14 cellular contexts compared by ENCODE assay signal in genomic region chr22:42533638-42533977, GRCh38. TPM values are rescaled to one million over a fixed set of nuclear protein-coding genes. Genes with fewer than 3 reads are reported as not detected.
DNase-seq lines count a peak whose midpoint lies in the region; ATAC-seq, FAIRE-seq and TF ChIP-seq lines count a peak whose summit lies in the region.
"Had no signal": no experiment of that assay in that cellular context is flagged by ENCODE, and none has a peak within 500 bp of the region (broad histone marks: within the 10 kb centered on the region; RNA-seq: fewer than 3 reads in every experiment).

No MANE protein-coding gene starts in this region.

- no peaks in the 10 kb centered on the region for H3K27me3 ChIP-seq in Caco-2 (replicated peaks; ENCODE audit: control insufficient read depth, insufficient read depth, low read length)
- H3K27me3 ChIP-seq: sigmoid colon, SJCRH30 had no signal

- ATAC-seq in activated CD8-positive, alpha-beta T cell treated with anti-CD3 and anti-CD28 coated beads for 36 hours: peak; percentile 11
- ATAC-seq in natural killer cell treated with Interleukin-12 subunit alpha and Interleukin-12 subunit beta and Interleukin-15 and Interleukin-18, amount 100 ng/mL, for 72 hours: no peak
- ATAC-seq in sciatic nerve: no peak
- ATAC-seq: WTC11 had no signal

- no peaks in the 10 kb centered on the region for H3K36me3 ChIP-seq in Caco-2 (ENCODE audit: control insufficient read depth, insufficient read depth, low read length)
- H3K36me3 ChIP-seq: sigmoid colon, SJCRH30, thoracic aorta had no signal

- H3K27me3 Mint-ChIP-seq in Caco-2 (ENCODE audit: insufficient read depth, unreplicated experiment) (no peaks in the 10 kb centered on the region), chondrocyte (ENCODE audit: low read depth) (peaks cover 3% of the 10 kb centered on the region)
- peaks cover 2% of the 10 kb centered on the region for H3K27me3 Mint-ChIP-seq in activated CD8-positive, alpha-beta T cell treated with anti-CD3 and anti-CD28 coated beads for 36 hours
- H3K27me3 Mint-ChIP-seq in natural killer cell treated with Interleukin-12 subunit alpha and Interleukin-12 subunit beta and Interleukin-15 and Interleukin-18, amount 100 ng/mL, for 72 hours: peaks cover 0 to 3% of the 10 kb centered on the region in 2 donors

- POLR2A ChIA-PET in Caco-2 (lab: Charles Lee): no interaction called here
- POLR2A ChIA-PET in activated CD8-positive, alpha-beta T cell treated with anti-CD3 and anti-CD28 coated beads for 36 hours (lab: Charles Lee): interaction anchor here (1.0 to 1.3 kb wide), 3 partner anchors 17 to 81 kb away, joined by 3 to 4 read pairs (median 3); partner anchors contain the start of gene POLDIP3

- TF ChIP-seq CTCF in Caco-2 (IDR thresholded peaks at IDR 0.05; ENCODE audit: insufficient read depth in 1 of 2, low read depth in 1 of 2, low read length in 1 of 2, severe bottlenecking in 1 of 2, unreplicated experiment in 1 of 2) (no peak), chondrocyte (IDR thresholded peaks at IDR 0.05) (no peak)
- TF ChIP-seq CTCF in activated CD8-positive, alpha-beta T cell treated with anti-CD3 and anti-CD28 coated beads for 36 hours (IDR thresholded peaks at IDR 0.05): no peak

- BruUV-seq in Caco-2 (replicated peaks; lab: Mats Ljungman, UMichigan): TSS peak; percentile 61

- intact Hi-C loops in Caco-2 (cut with micrococcal nuclease; ENCODE audit: unreplicated experiment) (loop anchor here (1.0 kb wide), 1 partner anchor 81 kb away; the partner anchor contains the start of gene POLDIP3), sciatic nerve (cut with DNase I) (no loop called here)
- intact Hi-C loops in activated CD8-positive, alpha-beta T cell treated with anti-CD3 and anti-CD28 coated beads for 36 hours (cut with micrococcal nuclease): no loop called here

- no peak overlapping the region for H3K27ac Mint-ChIP-seq in Caco-2 (ENCODE audit: unreplicated experiment)
- H3K27ac Mint-ChIP-seq in activated CD8-positive, alpha-beta T cell treated with anti-CD3 and anti-CD28 coated beads for 36 hours: peak overlapping the region; percentile 91
- H3K27ac Mint-ChIP-seq in natural killer cell treated with Interleukin-12 subunit alpha and Interleukin-12 subunit beta and Interleukin-15 and Interleukin-18, amount 100 ng/mL, for 72 hours: peak overlapping the region; percentile 58 to 76
- H3K27ac Mint-ChIP-seq in chondrocyte (ENCODE audit: unreplicated experiment): no peak overlapping the region
- H3K27ac Mint-ChIP-seq: WTC11 had no signal

- FAIRE-seq in H54 (lab: Jason Lieb, UNC): no peak
- FAIRE-seq: D721Med had no signal

- peak overlapping the region; percentile 72 for H3K4me3 Mint-ChIP-seq in Caco-2 (ENCODE audit: unreplicated experiment)
- peak overlapping the region; percentile 73 for H3K4me3 Mint-ChIP-seq in activated CD8-positive, alpha-beta T cell treated with anti-CD3 and anti-CD28 coated beads for 36 hours
- H3K4me3 Mint-ChIP-seq in natural killer cell treated with Interleukin-12 subunit alpha and Interleukin-12 subunit beta and Interleukin-15 and Interleukin-18, amount 100 ng/mL, for 72 hours: peak overlapping the region; percentile 82
- H3K4me3 Mint-ChIP-seq in chondrocyte (ENCODE audit: unreplicated experiment): no peak overlapping the region
- H3K4me3 Mint-ChIP-seq: nephron progenitor cell, WTC11 had no signal

- DNase-seq in Caco-2 (no peak), chondrocyte (ENCODE audit: low spot score) (no peak), H54 (ENCODE audit: insufficient read length, low spot score) (no peak), sciatic nerve (ENCODE audit: low spot score) (no peak)
- no peak for DNase-seq in activated CD8-positive, alpha-beta T cell treated with anti-CD3 and anti-CD28 coated beads for 36 hours
- DNase-seq in natural killer cell treated with Interleukin-12 subunit alpha and Interleukin-12 subunit beta and Interleukin-15 and Interleukin-18, amount 100 ng/mL, for 72 hours (ENCODE audit: low spot score): no peak
- DNase-seq: KG1, sigmoid colon had no signal

- TF ChIP-seq POLR2A in GM18951 (IDR thresholded peaks at IDR 0.05; ENCODE audit: extremely low read depth, insufficient read depth, insufficient read length) (peak; percentile 23), H54 (IDR thresholded peaks at IDR 0.05; ENCODE audit: low read depth, low read length) (no peak)

- no peaks in the 10 kb centered on the region for H3K9me3 ChIP-seq in Caco-2
- H3K9me3 ChIP-seq: sigmoid colon, SJCRH30, thoracic aorta had no signal

- peaks cover 23% of the 10 kb centered on the region for H3K4me1 Mint-ChIP-seq in Caco-2 (ENCODE audit: low read depth, unreplicated experiment)
- H3K4me1 Mint-ChIP-seq in activated CD8-positive, alpha-beta T cell treated with anti-CD3 and anti-CD28 coated beads for 36 hours (ENCODE audit: low read depth): peaks cover 34% of the 10 kb centered on the region
- peaks cover 6 to 17% of the 10 kb centered on the region in 2 donors for H3K4me1 Mint-ChIP-seq in natural killer cell treated with Interleukin-12 subunit alpha and Interleukin-12 subunit beta and Interleukin-15 and Interleukin-18, amount 100 ng/mL, for 72 hours (ENCODE audit: low read depth in 2 of 2)
- peaks cover 4% of the 10 kb centered on the region for H3K4me1 Mint-ChIP-seq in chondrocyte (ENCODE audit: low read depth)

- CTCF ChIA-PET in Caco-2 (lab: Charles Lee): no interaction called here
- CTCF ChIA-PET in activated CD8-positive, alpha-beta T cell treated with anti-CD3 and anti-CD28 coated beads for 36 hours (lab: Charles Lee): interaction anchor here (1.1 to 2.0 kb wide), 2 partner anchors 28 to 35 kb away, joined by 3 to 4 read pairs; no protein-coding TSS in a partner anchor

- H3K36me3 Mint-ChIP-seq in Caco-2 (ENCODE audit: insufficient read depth, unreplicated experiment) (no peaks in the 10 kb centered on the region), chondrocyte (ENCODE audit: low read depth) (no peaks in the 10 kb centered on the region)
- no peaks in the 10 kb centered on the region for H3K36me3 Mint-ChIP-seq in activated CD8-positive, alpha-beta T cell treated with anti-CD3 and anti-CD28 coated beads for 36 hours (ENCODE audit: low read depth)
- H3K36me3 Mint-ChIP-seq in natural killer cell treated with Interleukin-12 subunit alpha and Interleukin-12 subunit beta and Interleukin-15 and Interleukin-18, amount 100 ng/mL, for 72 hours: no peaks in the 10 kb centered on the region
- H3K36me3 Mint-ChIP-seq: WTC11 had no signal

- in situ Hi-C loops in GM18951 (cut with MboI; ENCODE audit: low sequenced_read_pairs, unreplicated experiment): no loop called here

- H3K9me3 Mint-ChIP-seq in Caco-2 (ENCODE audit: unreplicated experiment) (no peaks in the 10 kb centered on the region), chondrocyte (ENCODE audit: low read depth) (no peaks in the 10 kb centered on the region)
- no peaks in the 10 kb centered on the region for H3K9me3 Mint-ChIP-seq in activated CD8-positive, alpha-beta T cell treated with anti-CD3 and anti-CD28 coated beads for 36 hours
- H3K9me3 Mint-ChIP-seq in natural killer cell treated with Interleukin-12 subunit alpha and Interleukin-12 subunit beta and Interleukin-15 and Interleukin-18, amount 100 ng/mL, for 72 hours: no peaks in the 10 kb centered on the region
- H3K9me3 Mint-ChIP-seq: nephron progenitor cell, WTC11 had no signal

- no peak overlapping the region for H3K4me3 ChIP-seq in Caco-2 (ENCODE audit: low read depth, low read length)
- H3K4me3 ChIP-seq: sigmoid colon, SJCRH30 had no signal

- peaks cover 19% of the 10 kb centered on the region for H3K4me1 ChIP-seq in Caco-2
- H3K4me1 ChIP-seq: sigmoid colon had no signal

RNA-seq across cellular contexts. Expression of gene RRP7A, which starts 14.0 kb away (rescaled TPM):
- total RNA-seq in Caco-2 (2022) (72.2 and 75.2 TPM in 2 replicates), chondrocyte (33.8 to 39.3 TPM (median 34.8 TPM) in 3 replicates), sciatic nerve (39.6 TPM)
- total RNA-seq in activated CD8-positive, alpha-beta T cell treated with anti-CD3 and anti-CD28 coated beads for 36 hours: 100 to 1,000 TPM; 120 to 126 TPM
- total RNA-seq in natural killer cell treated with Interleukin-12 subunit alpha and Interleukin-12 subunit beta and Interleukin-15 and Interleukin-18, amount 100 ng/mL, for 72 hours: 100 to 1,000 TPM in 1 of 2 donors, 10 to 100 TPM in 1; 81.8 to 119 TPM

RNA-seq across cellular contexts. Expression of gene SERHL2, which starts 20.1 kb away (rescaled TPM):
- total RNA-seq in Caco-2 (2022) (0.61 and 0.72 TPM in 2 replicates), chondrocyte (2.8 to 4.0 TPM (median 3.5 TPM) in 3 replicates), sciatic nerve (7.8 TPM)
- total RNA-seq in activated CD8-positive, alpha-beta T cell treated with anti-CD3 and anti-CD28 coated beads for 36 hours: 1 to 10 TPM; 1.1 to 1.4 TPM
- total RNA-seq in natural killer cell treated with Interleukin-12 subunit alpha and Interleukin-12 subunit beta and Interleukin-15 and Interleukin-18, amount 100 ng/mL, for 72 hours: not detected

Comparison
In these comparisons a context has a peak if more than half of its experiments do, and no peak if none do; other contexts are left out.
1. H3K27ac Mint-ChIP-seq: peak in activated CD8-positive, alpha-beta T cell treated with anti-CD3 and anti-CD28 coated beads for 36 hours (single experiment) and natural killer cell treated with Interleukin-12 subunit alpha and Interleukin-12 subunit beta and Interleukin-15 and Interleukin-18, amount 100 ng/mL, for 72 hours (2 of 2); none in Caco-2 (single experiment) and chondrocyte (single experiment).